Comparison of ENCODE assay signal across 1 cellular context in the genomic region with DNA sequence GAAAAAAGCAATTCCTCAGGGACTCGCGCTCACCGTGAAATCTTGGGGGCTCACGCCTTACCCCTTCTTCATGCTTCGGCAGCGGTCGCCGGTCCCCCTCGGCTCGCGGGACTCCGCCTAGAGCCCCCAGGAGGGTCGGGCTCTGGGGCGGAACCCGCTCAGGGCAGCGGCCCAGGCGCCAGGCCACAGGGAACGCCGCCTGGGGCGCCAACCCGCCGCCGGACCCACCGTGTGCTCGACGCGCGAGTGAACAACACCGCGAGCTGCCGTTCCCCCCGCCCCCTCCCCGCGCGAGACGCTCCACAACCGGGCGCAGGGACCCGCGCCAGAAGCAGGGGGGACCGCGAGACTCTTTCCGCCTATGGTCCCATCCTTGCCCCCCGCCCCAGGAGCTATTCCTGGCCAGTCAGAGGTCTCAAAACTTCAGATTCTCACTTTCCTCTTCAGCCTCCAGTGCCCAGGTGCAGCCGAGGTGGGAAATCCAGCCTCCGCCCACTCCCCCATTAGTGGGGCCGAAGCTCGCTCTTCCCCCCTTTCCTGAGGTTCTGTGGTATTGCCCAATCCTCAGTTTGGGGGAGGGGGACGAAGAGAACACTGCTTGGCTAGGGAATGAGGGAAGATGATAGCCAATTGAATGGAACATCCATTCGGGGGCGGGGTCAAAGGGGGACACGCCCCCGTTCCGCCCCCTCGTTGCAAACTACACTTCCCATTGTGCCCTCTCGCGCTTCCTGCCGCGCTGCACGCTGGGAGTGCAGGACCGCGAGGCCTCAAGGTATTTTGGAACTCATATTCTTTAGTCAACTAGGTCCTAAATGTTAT.
TF ChIP-seq lines count a peak whose summit lies in the region.

A gene (minus strand): TSS at position 265 of the 822 bp plus-strand sequence. CDS start 52,069 bp downstream, outside the sequence.

TF ChIP-seq in HepG2, 621 proteins besides CTCF, POLR2A, EP300 and RAD21 (continued from another document and continues in another):
- TF ChIP-seq, protein P1, sequence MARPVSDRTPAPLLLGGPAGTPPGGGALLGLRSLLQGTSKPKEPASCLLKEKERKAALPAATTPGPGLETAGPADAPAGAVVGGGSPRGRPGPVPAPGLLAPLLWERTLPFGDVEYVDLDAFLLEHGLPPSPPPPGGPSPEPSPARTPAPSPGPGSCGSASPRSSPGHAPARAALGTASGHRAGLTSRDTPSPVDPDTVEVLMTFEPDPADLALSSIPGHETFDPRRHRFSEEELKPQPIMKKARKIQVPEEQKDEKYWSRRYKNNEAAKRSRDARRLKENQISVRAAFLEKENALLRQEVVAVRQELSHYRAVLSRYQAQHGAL (CRISPR knock-in tag; IDR thresholded peaks at IDR 0.05; ENCODE audit: not compliant biosample characterization): no peak
- TF ChIP-seq ZNF850 (CRISPR knock-in tag; conservative IDR thresholded peaks at IDR 0.05): no peak
- TF ChIP-seq, protein P2, sequence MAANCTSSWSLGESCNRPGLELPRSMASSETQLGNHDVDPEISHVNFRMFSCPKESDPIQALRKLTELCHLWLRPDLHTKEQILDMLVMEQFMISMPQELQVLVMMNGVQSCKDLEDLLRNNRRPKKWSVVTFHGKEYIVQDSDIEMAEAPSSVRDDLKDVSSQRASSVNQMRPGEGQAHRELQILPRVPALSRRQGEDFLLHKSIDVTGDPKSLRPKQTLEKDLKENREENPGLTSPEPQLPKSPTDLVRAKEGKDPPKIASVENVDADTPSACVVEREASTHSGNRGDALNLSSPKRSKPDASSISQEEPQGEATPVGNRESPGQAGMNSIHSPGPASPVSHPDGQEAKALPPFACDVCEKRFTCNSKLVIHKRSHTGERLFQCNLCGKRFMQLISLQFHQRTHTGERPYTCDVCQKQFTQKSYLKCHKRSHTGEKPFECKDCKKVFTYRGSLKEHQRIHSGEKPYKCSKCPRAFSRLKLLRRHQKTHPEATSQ (CRISPR knock-in tag; IDR thresholded peaks at IDR 0.05; ENCODE audit: borderline replicate concordance): peak; percentile 87; the same call in 1 of the 2 replicates
- 0 out of 4 replicates have a peak, but pooled peaks of 1 of the 2 experiments have one; percentile 10 for TF ChIP-seq KLF16 (CRISPR knock-in tag; IDR thresholded peaks at IDR 0.05)
- no peak for TF ChIP-seq ZFP36L2 (CRISPR knock-in tag; IDR thresholded peaks at IDR 0.05)
- no peak for TF ChIP-seq ZNF674 (CRISPR knock-in tag; IDR thresholded peaks at IDR 0.05; ENCODE audit: low read depth)
- TF ChIP-seq, protein P3, sequence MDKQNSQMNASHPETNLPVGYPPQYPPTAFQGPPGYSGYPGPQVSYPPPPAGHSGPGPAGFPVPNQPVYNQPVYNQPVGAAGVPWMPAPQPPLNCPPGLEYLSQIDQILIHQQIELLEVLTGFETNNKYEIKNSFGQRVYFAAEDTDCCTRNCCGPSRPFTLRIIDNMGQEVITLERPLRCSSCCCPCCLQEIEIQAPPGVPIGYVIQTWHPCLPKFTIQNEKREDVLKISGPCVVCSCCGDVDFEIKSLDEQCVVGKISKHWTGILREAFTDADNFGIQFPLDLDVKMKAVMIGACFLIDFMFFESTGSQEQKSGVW (CRISPR knock-in tag; IDR thresholded peaks at IDR 0.05; ENCODE audit: borderline replicate concordance): no peak
- TF ChIP-seq PHF5A (CRISPR knock-in tag; IDR thresholded peaks at IDR 0.05; ENCODE audit: low read depth, unreplicated experiment): no peak
- TF ChIP-seq ZNF891 (CRISPR knock-in tag; IDR thresholded peaks at IDR 0.05): no peak
- TF ChIP-seq, protein P4, sequence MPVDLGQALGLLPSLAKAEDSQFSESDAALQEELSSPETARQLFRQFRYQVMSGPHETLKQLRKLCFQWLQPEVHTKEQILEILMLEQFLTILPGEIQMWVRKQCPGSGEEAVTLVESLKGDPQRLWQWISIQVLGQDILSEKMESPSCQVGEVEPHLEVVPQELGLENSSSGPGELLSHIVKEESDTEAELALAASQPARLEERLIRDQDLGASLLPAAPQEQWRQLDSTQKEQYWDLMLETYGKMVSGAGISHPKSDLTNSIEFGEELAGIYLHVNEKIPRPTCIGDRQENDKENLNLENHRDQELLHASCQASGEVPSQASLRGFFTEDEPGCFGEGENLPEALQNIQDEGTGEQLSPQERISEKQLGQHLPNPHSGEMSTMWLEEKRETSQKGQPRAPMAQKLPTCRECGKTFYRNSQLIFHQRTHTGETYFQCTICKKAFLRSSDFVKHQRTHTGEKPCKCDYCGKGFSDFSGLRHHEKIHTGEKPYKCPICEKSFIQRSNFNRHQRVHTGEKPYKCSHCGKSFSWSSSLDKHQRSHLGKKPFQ (CRISPR knock-in tag; IDR thresholded peaks at IDR 0.05; ENCODE audit: insufficient replicate concordance): no peak
- TF ChIP-seq ELF3 (CRISPR knock-in tag; IDR thresholded peaks at IDR 0.05): no peak
- peak; percentile 32; the same call in 1 of the 2 replicates for TF ChIP-seq KDM3A (CRISPR knock-in tag; IDR thresholded peaks at IDR 0.05; ENCODE audit: low read depth)
- TF ChIP-seq, protein P5, sequence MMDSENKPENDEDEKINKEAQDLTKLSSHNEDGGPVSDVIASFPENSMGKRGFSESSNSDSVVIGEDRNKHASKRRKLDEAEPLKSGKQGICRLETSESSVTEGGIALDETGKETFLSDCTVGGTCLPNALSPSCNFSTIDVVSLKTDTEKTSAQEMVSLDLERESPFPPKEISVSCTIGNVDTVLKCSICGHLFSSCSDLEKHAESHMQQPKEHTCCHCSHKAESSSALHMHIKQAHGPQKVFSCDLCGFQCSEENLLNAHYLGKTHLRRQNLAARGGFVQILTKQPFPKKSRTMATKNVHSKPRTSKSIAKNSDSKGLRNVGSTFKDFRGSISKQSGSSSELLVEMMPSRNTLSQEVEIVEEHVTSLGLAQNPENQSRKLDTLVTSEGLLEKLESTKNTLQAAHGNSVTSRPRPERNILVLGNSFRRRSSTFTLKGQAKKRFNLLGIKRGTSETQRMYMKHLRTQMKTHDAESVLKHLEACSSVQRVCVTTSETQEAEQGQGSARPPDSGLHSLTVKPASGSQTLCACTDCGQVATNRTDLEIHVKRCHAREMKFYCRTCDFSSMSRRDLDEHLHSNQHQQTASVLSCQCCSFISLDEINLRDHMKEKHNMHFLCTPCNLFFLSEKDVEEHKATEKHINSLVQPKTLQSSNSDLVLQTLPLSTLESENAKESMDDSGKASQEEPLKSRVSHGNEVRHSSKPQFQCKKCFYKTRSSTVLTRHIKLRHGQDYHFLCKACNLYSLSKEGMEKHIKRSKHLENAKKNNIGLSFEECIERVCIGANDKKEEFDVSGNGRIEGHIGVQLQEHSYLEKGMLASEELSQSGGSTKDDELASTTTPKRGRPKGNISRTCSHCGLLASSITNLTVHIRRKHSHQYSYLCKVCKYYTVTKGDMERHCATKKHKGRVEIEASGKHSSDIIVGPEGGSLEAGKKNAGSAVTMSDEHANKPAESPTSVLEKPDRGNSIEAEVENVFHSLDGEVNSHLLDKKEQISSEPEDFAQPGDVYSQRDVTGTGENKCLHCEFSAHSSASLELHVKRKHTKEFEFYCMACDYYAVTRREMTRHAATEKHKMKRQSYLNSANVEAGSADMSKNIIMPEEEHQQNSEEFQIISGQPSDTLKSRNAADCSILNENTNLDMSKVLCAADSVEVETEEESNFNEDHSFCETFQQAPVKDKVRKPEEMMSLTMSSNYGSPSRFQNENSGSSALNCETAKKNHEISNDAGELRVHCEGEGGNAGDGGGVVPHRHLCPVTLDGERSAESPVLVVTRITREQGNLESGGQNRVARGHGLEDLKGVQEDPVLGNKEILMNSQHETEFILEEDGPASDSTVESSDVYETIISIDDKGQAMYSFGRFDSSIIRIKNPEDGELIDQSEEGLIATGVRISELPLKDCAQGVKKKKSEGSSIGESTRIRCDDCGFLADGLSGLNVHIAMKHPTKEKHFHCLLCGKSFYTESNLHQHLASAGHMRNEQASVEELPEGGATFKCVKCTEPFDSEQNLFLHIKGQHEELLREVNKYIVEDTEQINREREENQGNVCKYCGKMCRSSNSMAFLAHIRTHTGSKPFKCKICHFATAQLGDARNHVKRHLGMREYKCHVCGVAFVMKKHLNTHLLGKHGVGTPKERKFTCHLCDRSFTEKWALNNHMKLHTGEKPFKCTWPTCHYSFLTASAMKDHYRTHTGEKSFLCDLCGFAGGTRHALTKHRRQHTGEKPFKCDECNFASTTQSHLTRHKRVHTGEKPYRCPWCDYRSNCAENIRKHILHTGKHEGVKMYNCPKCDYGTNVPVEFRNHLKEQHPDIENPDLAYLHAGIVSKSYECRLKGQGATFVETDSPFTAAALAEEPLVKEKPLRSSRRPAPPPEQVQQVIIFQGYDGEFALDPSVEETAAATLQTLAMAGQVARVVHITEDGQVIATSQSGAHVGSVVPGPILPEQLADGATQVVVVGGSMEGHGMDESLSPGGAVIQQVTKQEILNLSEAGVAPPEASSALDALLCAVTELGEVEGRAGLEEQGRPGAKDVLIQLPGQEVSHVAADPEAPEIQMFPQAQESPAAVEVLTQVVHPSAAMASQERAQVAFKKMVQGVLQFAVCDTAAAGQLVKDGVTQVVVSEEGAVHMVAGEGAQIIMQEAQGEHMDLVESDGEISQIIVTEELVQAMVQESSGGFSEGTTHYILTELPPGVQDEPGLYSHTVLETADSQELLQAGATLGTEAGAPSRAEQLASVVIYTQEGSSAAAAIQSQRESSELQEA (CRISPR knock-in tag; IDR thresholded peaks at IDR 0.05; ENCODE audit: not compliant biosample characterization): no peak
- no peak for TF ChIP-seq ZNF839 (CRISPR knock-in tag; IDR thresholded peaks at IDR 0.05; ENCODE audit: borderline replicate concordance)
- 0 out of 2 replicates have a peak, but pooled peaks have one; percentile 20 for TF ChIP-seq ZNF567 (CRISPR knock-in tag; IDR thresholded peaks at IDR 0.05; ENCODE audit: borderline replicate concordance)
- no peak for TF ChIP-seq NR3C1 (CRISPR knock-in tag; IDR thresholded peaks at IDR 0.05)
- TF ChIP-seq, protein P6, sequence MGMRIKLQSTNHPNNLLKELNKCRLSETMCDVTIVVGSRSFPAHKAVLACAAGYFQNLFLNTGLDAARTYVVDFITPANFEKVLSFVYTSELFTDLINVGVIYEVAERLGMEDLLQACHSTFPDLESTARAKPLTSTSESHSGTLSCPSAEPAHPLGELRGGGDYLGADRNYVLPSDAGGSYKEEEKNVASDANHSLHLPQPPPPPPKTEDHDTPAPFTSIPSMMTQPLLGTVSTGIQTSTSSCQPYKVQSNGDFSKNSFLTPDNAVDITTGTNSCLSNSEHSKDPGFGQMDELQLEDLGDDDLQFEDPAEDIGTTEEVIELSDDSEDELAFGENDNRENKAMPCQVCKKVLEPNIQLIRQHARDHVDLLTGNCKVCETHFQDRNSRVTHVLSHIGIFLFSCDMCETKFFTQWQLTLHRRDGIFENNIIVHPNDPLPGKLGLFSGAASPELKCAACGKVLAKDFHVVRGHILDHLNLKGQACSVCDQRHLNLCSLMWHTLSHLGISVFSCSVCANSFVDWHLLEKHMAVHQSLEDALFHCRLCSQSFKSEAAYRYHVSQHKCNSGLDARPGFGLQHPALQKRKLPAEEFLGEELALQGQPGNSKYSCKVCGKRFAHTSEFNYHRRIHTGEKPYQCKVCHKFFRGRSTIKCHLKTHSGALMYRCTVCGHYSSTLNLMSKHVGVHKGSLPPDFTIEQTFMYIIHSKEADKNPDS (CRISPR knock-in tag; IDR thresholded peaks at IDR 0.05): no peak
- TF ChIP-seq, protein P7, sequence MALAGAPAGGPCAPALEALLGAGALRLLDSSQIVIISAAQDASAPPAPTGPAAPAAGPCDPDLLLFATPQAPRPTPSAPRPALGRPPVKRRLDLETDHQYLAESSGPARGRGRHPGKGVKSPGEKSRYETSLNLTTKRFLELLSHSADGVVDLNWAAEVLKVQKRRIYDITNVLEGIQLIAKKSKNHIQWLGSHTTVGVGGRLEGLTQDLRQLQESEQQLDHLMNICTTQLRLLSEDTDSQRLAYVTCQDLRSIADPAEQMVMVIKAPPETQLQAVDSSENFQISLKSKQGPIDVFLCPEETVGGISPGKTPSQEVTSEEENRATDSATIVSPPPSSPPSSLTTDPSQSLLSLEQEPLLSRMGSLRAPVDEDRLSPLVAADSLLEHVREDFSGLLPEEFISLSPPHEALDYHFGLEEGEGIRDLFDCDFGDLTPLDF (CRISPR knock-in tag; IDR thresholded peaks at IDR 0.05): peak; percentile 24; the same call in 1 of the 2 replicates
- TF ChIP-seq MXD4 (CRISPR knock-in tag; IDR thresholded peaks at IDR 0.05): peak; percentile 13; the same call in 1 of the 2 replicates
- TF ChIP-seq ONECUT2 (CRISPR knock-in tag; IDR thresholded peaks at IDR 0.05): no peak
- peak; percentile 33; the same call in 1 of the 2 replicates for TF ChIP-seq GATAD2A (CRISPR knock-in tag; IDR thresholded peaks at IDR 0.05)
- TF ChIP-seq MIER3 (CRISPR knock-in tag; IDR thresholded peaks at IDR 0.05; ENCODE audit: borderline replicate concordance): no peak
- TF ChIP-seq GABPA (IDR thresholded peaks at IDR 0.05; ENCODE audit: low read depth, low read length): peak; percentile 75
- peak; percentile 95 for TF ChIP-seq GABPA (CRISPR knock-in tag; IDR thresholded peaks at IDR 0.05; ENCODE audit: low read depth)
- no peak for TF ChIP-seq CENPT (CRISPR knock-in tag; IDR thresholded peaks at IDR 0.05; ENCODE audit: low read depth)
- TF ChIP-seq ZNF792 (CRISPR knock-in tag; IDR thresholded peaks at IDR 0.05): no peak
- no peak for TF ChIP-seq RARG (CRISPR knock-in tag; IDR thresholded peaks at IDR 0.05; ENCODE audit: low read depth)
- no peak for TF ChIP-seq ZNF556 (CRISPR knock-in tag; IDR thresholded peaks at IDR 0.05; ENCODE audit: borderline replicate concordance)
- TF ChIP-seq, protein P8, sequence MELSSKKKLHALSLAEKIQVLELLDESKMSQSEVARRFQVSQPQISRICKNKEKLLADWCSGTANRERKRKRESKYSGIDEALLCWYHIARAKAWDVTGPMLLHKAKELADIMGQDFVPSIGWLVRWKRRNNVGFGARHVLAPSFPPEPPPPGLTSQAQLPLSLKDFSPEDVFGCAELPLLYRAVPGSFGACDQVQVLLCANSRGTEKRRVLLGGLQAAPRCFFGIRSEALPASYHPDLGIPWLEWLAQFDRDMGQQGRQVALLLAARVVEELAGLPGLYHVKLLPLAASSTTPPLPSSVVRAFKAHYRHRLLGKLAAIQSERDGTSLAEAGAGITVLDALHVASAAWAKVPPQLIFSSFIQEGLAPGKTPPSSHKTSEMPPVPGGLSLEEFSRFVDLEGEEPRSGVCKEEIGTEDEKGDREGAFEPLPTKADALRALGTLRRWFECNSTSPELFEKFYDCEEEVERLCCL (CRISPR knock-in tag; IDR thresholded peaks at IDR 0.05; ENCODE audit: borderline replicate concordance): no peak; the same call in 1 of the 2 replicates
- TF ChIP-seq ZMYM4 (CRISPR knock-in tag; IDR thresholded peaks at IDR 0.05): no peak; the same call in 1 of the 2 replicates
- TF ChIP-seq ZNF589 (CRISPR knock-in tag; conservative IDR thresholded peaks at IDR 0.05): no peak; the same call in 1 of the 2 replicates
